ENCODE assay signal across 11 cellular contexts in the genomic region with DNA sequence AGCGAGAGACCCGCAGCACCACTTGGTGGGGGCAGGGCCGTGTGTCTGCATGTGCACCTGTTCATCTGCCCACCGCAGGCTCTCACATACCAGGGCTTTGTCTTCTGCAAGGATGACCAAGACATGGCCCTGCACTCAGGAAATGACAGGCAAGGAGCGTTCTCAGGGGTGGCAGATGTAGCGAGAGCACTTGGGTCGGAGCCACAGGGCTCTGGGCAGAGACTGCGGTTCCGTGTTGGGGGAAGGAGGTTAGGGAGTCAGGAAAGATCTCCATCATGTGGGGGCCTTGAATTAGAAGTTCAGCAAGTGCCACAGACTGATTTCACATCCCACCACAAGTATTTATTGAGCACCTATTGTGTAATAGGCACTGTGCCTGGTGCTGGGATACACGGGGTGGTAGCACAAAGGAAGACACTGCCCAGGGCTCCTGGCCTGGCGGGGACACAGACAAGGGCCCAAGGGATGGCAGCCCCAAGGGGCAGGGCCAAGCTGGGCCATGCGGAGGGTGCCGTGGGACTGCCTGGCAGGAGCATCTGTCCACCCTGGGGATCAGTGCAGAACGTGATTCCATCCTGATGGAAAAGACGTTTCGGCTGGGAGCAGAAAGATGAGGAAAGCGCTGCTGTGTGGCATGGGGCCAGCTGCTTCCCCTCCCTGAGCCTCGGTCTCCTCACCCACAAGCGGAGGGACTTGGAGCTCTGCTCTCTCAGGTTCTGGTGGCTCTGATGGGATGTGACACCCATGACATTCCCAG. TPM values are rescaled to one million over a fixed set of nuclear protein-coding genes. Genes with fewer than 3 reads are reported as not detected.
A peak's percentile ranks its signal among the peaks of the same experiment; 100 is the strongest.
DNase-seq lines count a peak whose midpoint lies in the region; ATAC-seq and TF ChIP-seq lines count a peak whose summit lies in the region.
"Had no signal": no experiment of that assay in that cellular context is flagged by ENCODE, and none has a peak within 500 bp of the region (broad histone marks: within the 10 kb centered on the region; RNA-seq: fewer than 3 reads in every experiment).

No MANE protein-coding gene starts in this region.

- peak overlapping the region; percentile 11 for H3K27ac Mint-ChIP-seq in dendritic cell treated with granulocyte-macrophage colony-stimulating factor and Interleukin-4, amounts not matched to agents 40 ng/mL and 50 ng/mL, for 4 days
- peak overlapping the region in 2 of 7 donors; percentile 24 to 43 for H3K27ac Mint-ChIP-seq in CD4-positive, alpha-beta memory T cell

- H3K27me3 ChIP-seq in CD4-positive, alpha-beta memory T cell (ENCODE audit: insufficient read depth, low read length), result no peaks in the 10 kb centered on the region

- H3K27ac ChIP-seq in CD4-positive, alpha-beta memory T cell (ENCODE audit: low read depth, low read length), result no peak overlapping the region
- H3K27ac ChIP-seq: heart left ventricle, stomach had no signal

- CTCF ChIA-PET in CD4-positive, alpha-beta memory T cell (lab: Charles Lee; ENCODE audit: partially characterized antibody), result interaction anchor here (0.9 to 2.3 kb wide), 2 partner anchors 8 to 9 kb away, joined by 3 to 6 read pairs; no protein-coding TSS in a partner anchor

- intact Hi-C loops in dendritic cell treated with granulocyte-macrophage colony-stimulating factor and Interleukin-4, amounts not matched to agents 40 ng/mL and 50 ng/mL, for 4 days (cut with micrococcal nuclease), result no loop called here
- intact Hi-C loops in posterior vena cava (cut with DNase I), result no loop called here
- intact Hi-C loops in CD4-positive, alpha-beta memory T cell (cut with micrococcal nuclease), result no loop called here

- no peak overlapping the region for H3K4me3 Mint-ChIP-seq in dendritic cell treated with granulocyte-macrophage colony-stimulating factor and Interleukin-4, amounts not matched to agents 40 ng/mL and 50 ng/mL, for 4 days
- H3K4me3 Mint-ChIP-seq in CD4-positive, alpha-beta memory T cell, result peak overlapping the region in 3 of 8 donors; percentile 8 to 68 (median 62)

- peak; percentile 26 for DNase-seq in GM13976 (ENCODE audit: low spot score)
- peak; percentile 44 for DNase-seq in MV-4-11 (lab: John Stamatoyannopoulos, UW)
- DNase-seq in posterior vena cava (ENCODE audit: low spot score), result peak; percentile 67
- DNase-seq in NCI-H524 treated with DMSO at 0.1 percent for 48 hours (lab: John Stamatoyannopoulos, UW), result no peak
- no peak for DNase-seq in CD4-positive, alpha-beta memory T cell
- DNase-seq: NCI-H526 treated with DMSO at 0.1 percent for 48 hours had no signal

- no peak for ATAC-seq in GM18861 (IDR thresholded peaks at IDR 0.05; ENCODE audit: unreplicated experiment)
- ATAC-seq in HG03571 (IDR thresholded peaks at IDR 0.05; ENCODE audit: unreplicated experiment), result no peak

- no peaks in the 10 kb centered on the region for H3K36me3 ChIP-seq in CD4-positive, alpha-beta memory T cell (ENCODE audit: insufficient read depth, low read length)
- H3K36me3 ChIP-seq: heart left ventricle, stomach had no signal

- H3K4me3 ChIP-seq in CD4-positive, alpha-beta memory T cell (ENCODE audit: low read length in 2 of 2), result no peak overlapping the region
- H3K4me3 ChIP-seq: heart left ventricle, stomach had no signal

- H3K36me3 Mint-ChIP-seq in dendritic cell treated with granulocyte-macrophage colony-stimulating factor and Interleukin-4, amounts not matched to agents 40 ng/mL and 50 ng/mL, for 4 days (ENCODE audit: low read depth), result no peaks in the 10 kb centered on the region
- H3K36me3 Mint-ChIP-seq in CD4-positive, alpha-beta memory T cell, result peaks cover 0 to 3% of the 10 kb centered on the region in 2 donors

- in situ Hi-C loops in GM13976 (cut with MboI; ENCODE audit: low sequenced_read_pairs, unreplicated experiment), result loop anchor here (10.0 kb wide), 2 partner anchors 174 to 204 kb away; no protein-coding TSS in a partner anchor

- POLR2A ChIA-PET in CD4-positive, alpha-beta memory T cell (lab: Charles Lee; ENCODE audit: partially characterized antibody), result interaction anchor here (0.7 kb wide), 1 partner anchor 11 kb away, joined by 3 read pairs; no protein-coding TSS in a partner anchor

- TF ChIP-seq CTCF in GM13976 (IDR thresholded peaks at IDR 0.05; ENCODE audit: borderline replicate concordance, control extremely low read depth, extremely low read depth, insufficient read depth, missing control alignments), result no peak

- peaks cover 63% of the 10 kb centered on the region for H3K4me1 ChIP-seq in CD4-positive, alpha-beta memory T cell (ENCODE audit: insufficient read depth, low read length)

- peaks cover 19% of the 10 kb centered on the region for H3K27me3 Mint-ChIP-seq in dendritic cell treated with granulocyte-macrophage colony-stimulating factor and Interleukin-4, amounts not matched to agents 40 ng/mL and 50 ng/mL, for 4 days
- H3K27me3 Mint-ChIP-seq in CD4-positive, alpha-beta memory T cell, result no peaks in the 10 kb centered on the region

- H3K9me3 Mint-ChIP-seq in dendritic cell treated with granulocyte-macrophage colony-stimulating factor and Interleukin-4, amounts not matched to agents 40 ng/mL and 50 ng/mL, for 4 days, result no peaks in the 10 kb centered on the region
- peaks cover 0 to 22% (median 15%) of the 10 kb centered on the region in 8 donors for H3K9me3 Mint-ChIP-seq in CD4-positive, alpha-beta memory T cell

- no peaks in the 10 kb centered on the region for H3K9me3 ChIP-seq in CD4-positive, alpha-beta memory T cell (ENCODE audit: control insufficient read depth in 1 of 2, low read length in 2 of 2)

- H3K4me1 Mint-ChIP-seq in dendritic cell treated with granulocyte-macrophage colony-stimulating factor and Interleukin-4, amounts not matched to agents 40 ng/mL and 50 ng/mL, for 4 days (ENCODE audit: low read depth), result peaks cover 75% of the 10 kb centered on the region
- peaks cover 23 to 69% (median 40%) of the 10 kb centered on the region in 4 donors for H3K4me1 Mint-ChIP-seq in CD4-positive, alpha-beta memory T cell

RNA-seq across cellular contexts. Expression of gene SPSB1, which starts 11.4 kb away (rescaled TPM):
- total RNA-seq in posterior vena cava, result 10 to 100 TPM; 30.9 to 48.0 TPM
- 1 to 10 TPM; 3.3 to 4.1 TPM for total RNA-seq in CD4-positive, alpha-beta memory T cell
- 1 to 10 TPM; 2.8 to 4.5 TPM for polyA plus RNA-seq in CD4-positive, alpha-beta memory T cell

RNA-seq across cellular contexts. Expression of gene H6PD, which starts 46.7 kb away (rescaled TPM):
- 10 to 100 TPM; 56.0 to 59.6 TPM for total RNA-seq in posterior vena cava
- total RNA-seq in CD4-positive, alpha-beta memory T cell, result 10 to 100 TPM; 17.3 to 18.8 TPM
- polyA plus RNA-seq in CD4-positive, alpha-beta memory T cell, result 10 to 100 TPM in 1 of 2 donors, 1 to 10 TPM in 1; 5.5 to 14.0 TPM

Comparison
In these comparisons a context has a peak if more than half of its experiments do, and no peak if none do; other contexts are left out.
1. DNase-seq: peak in GM13976 (single experiment), MV-4-11 (single experiment) and posterior vena cava (single experiment); none in NCI-H524 treated with DMSO at 0.1 percent for 48 hours (single experiment) and CD4-positive, alpha-beta memory T cell (0 of 5).
2. RNA of gene SPSB1, which starts 11.4 kb away (total RNA-seq): 30.9 to 48.0 TPM in posterior vena cava; 3.3 to 4.1 TPM in CD4-positive, alpha-beta memory T cell; every median in the first group is over 4 times any median in the second.